8 cellular contexts compared by ENCODE assay signal in the genomic region with DNA sequence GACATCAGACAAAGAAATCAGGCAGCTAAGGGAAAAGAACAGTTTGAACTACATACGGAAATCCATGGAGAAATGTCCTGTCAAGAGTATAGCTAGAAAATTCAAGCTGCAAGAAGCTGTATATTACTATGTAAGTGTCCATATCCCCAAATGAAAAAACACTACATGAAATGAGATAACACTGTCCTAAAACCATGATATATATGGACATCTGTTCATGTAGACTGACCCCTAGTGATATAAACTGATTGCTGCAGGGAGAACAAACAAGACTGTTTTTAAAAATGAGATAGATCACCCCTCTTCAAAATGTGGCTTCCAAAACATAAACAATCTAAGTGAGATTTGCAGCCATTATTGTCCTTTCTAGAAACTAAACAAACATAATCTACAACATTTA.
DNase-seq lines count a peak whose midpoint lies in the region; ATAC-seq and TF ChIP-seq lines count a peak whose summit lies in the region.

No MANE protein-coding gene starts in this region.

- H3K4ac ChIP-seq in mesendoderm (ENCODE audit: low read depth, low read length) = no peak overlapping the region

- H3K4me3 ChIP-seq in DND-41 (ENCODE audit: low read depth in 1 of 2, low read length in 2 of 2) (no peak overlapping the region), WERI-Rb-1 (ENCODE audit: low read depth, low read length) (no peak overlapping the region), mesendoderm (ENCODE audit: low read length) (no peak overlapping the region)

- H2BK5ac ChIP-seq in mesendoderm (ENCODE audit: low read length) = no peak overlapping the region

- no peak for TF ChIP-seq EP300 in Ishikawa (IDR thresholded peaks at IDR 0.05; ENCODE audit: borderline replicate concordance)

- H3K23ac ChIP-seq in mesendoderm (ENCODE audit: low read length) = no peak overlapping the region

- H4K5ac ChIP-seq in mesendoderm (ENCODE audit: low read length) = no peak overlapping the region

- H3K4me1 ChIP-seq in DND-41 (ENCODE audit: insufficient read depth, low read length) (peaks cover 2% of the 10 kb centered on the region; the same call in 1 of the 2 replicates), mesendoderm (ENCODE audit: control insufficient read depth, low read depth, low read length) (no peaks in the 10 kb centered on the region)

- peak; percentile 55; the same call in 2 of the 3 replicates for ATAC-seq in DND-41 (ENCODE audit: insufficient read depth, low read depth)
- no peak for ATAC-seq in GM21737 (IDR thresholded peaks at IDR 0.05; ENCODE audit: unreplicated experiment)
- ATAC-seq in GM19035 (IDR thresholded peaks at IDR 0.05; ENCODE audit: unreplicated experiment) = no peak
- no peak for ATAC-seq in GM21717 (IDR thresholded peaks at IDR 0.05; ENCODE audit: unreplicated experiment)
- ATAC-seq in HG03139 (IDR thresholded peaks at IDR 0.05; ENCODE audit: unreplicated experiment) = no peak

- no CpG with 5 or more reads among the region's 1 CpG for WGBS in mesendoderm (ENCODE audit: extremely low coverage, insufficient coverage, low lambda C conversion rate)

- no peaks in the 10 kb centered on the region for H3K79me1 ChIP-seq in mesendoderm (ENCODE audit: low read length)

- no peak overlapping the region for H4K8ac ChIP-seq in mesendoderm (ENCODE audit: low read depth, low read length)

- H3K4me2 ChIP-seq in DND-41 (ENCODE audit: insufficient read depth, low read length) = no peak overlapping the region
- H3K4me2 ChIP-seq in mesendoderm (ENCODE audit: low read length) = no peak overlapping the region

- no peak overlapping the region for H2BK120ac ChIP-seq in mesendoderm (ENCODE audit: low read depth, low read length)

- DNase-seq in DND-41 = no peak
- no peak for DNase-seq in WERI-Rb-1
- peak; percentile 53 for DNase-seq in mesendoderm

- no peak overlapping the region for H2BK15ac ChIP-seq in mesendoderm (replicated peaks; ENCODE audit: low read depth)

- H3K27me3 ChIP-seq in DND-41 (ENCODE audit: insufficient read depth, low read length, poor library complexity) = no peaks in the 10 kb centered on the region
- no peaks in the 10 kb centered on the region for H3K27me3 ChIP-seq in WERI-Rb-1 (ENCODE audit: insufficient read depth, low read depth, severe bottlenecking)
- H3K27me3 ChIP-seq in mesendoderm (ENCODE audit: insufficient read depth, low read length, poor library complexity) = no peaks in the 10 kb centered on the region

- peak; percentile 72 for TF ChIP-seq CTCF in DND-41 (IDR thresholded peaks at IDR 0.05; ENCODE audit: borderline replicate concordance, extremely low read depth, low read length, poor library complexity, severe bottlenecking)
- TF ChIP-seq CTCF in WERI-Rb-1 (IDR thresholded peaks at IDR 0.05; ENCODE audit: low read depth, low read length) = peak; percentile 17; the same call in 1 of the 2 replicates

- H3K36me3 ChIP-seq in DND-41 (ENCODE audit: insufficient read depth, low read length) = no peaks in the 10 kb centered on the region
- no peaks in the 10 kb centered on the region for H3K36me3 ChIP-seq in WERI-Rb-1
- H3K36me3 ChIP-seq in mesendoderm (ENCODE audit: control insufficient read depth, insufficient read depth, low read length) = no peaks in the 10 kb centered on the region

- H3K79me2 ChIP-seq in DND-41 (ENCODE audit: insufficient read depth, low read length) = no peaks in the 10 kb centered on the region
- no peaks in the 10 kb centered on the region for H3K79me2 ChIP-seq in mesendoderm (ENCODE audit: control insufficient read depth, insufficient read depth, low read length)

- H3K9me3 ChIP-seq in DND-41 (ENCODE audit: insufficient read depth, low read length, severe bottlenecking) (no peaks in the 10 kb centered on the region), WERI-Rb-1 (ENCODE audit: severe bottlenecking) (no peaks in the 10 kb centered on the region)

- no peak overlapping the region for H3K18ac ChIP-seq in mesendoderm (ENCODE audit: low read length)

- no peak overlapping the region for H3K27ac ChIP-seq in DND-41 (ENCODE audit: low read length)
- no peak overlapping the region for H3K27ac ChIP-seq in WERI-Rb-1
- no peak overlapping the region for H3K27ac ChIP-seq in mesendoderm (ENCODE audit: low read depth, low read length)

- H3K9ac ChIP-seq in DND-41 (ENCODE audit: low read depth, low read length) = no peak overlapping the region
- no peak overlapping the region for H3K9ac ChIP-seq in mesendoderm (ENCODE audit: low read length)

- H2AFZ ChIP-seq in DND-41 (ENCODE audit: low read depth, low read length) = 0 out of 2 replicates have a peak overlapping the region, but pooled peaks have one; percentile 22

- H4K20me1 ChIP-seq in DND-41 (ENCODE audit: insufficient read depth, low read length) = no peaks in the 10 kb centered on the region

- no peak overlapping the region for H2AK5ac ChIP-seq in mesendoderm (ENCODE audit: low read length)

- peak; percentile 65 for TF ChIP-seq RAD21 in Ishikawa (IDR thresholded peaks at IDR 0.05; ENCODE audit: low read depth)

- no peak overlapping the region for H3K56ac ChIP-seq in mesendoderm (ENCODE audit: low read length)

TF ChIP-seq in Ishikawa, 13 proteins besides CTCF, POLR2A, EP300 and RAD21:
- TF ChIP-seq TEAD4 (IDR thresholded peaks at IDR 0.05) (no peak), YY1 (IDR thresholded peaks at IDR 0.05; ENCODE audit: low read depth) (no peak), EGR1 (IDR thresholded peaks at IDR 0.05) (no peak), TAF1 (IDR thresholded peaks at IDR 0.05; ENCODE audit: low read depth) (no peak), FOXM1 (IDR thresholded peaks at IDR 0.05; ENCODE audit: borderline replicate concordance, low read depth) (no peak), CEBPB (IDR thresholded peaks at IDR 0.05) (no peak), TCF12 (IDR thresholded peaks at IDR 0.05; ENCODE audit: low read depth) (no peak), ZBTB7A (IDR thresholded peaks at IDR 0.05; ENCODE audit: low read depth) (no peak)
- TF ChIP-seq, protein P1, sequence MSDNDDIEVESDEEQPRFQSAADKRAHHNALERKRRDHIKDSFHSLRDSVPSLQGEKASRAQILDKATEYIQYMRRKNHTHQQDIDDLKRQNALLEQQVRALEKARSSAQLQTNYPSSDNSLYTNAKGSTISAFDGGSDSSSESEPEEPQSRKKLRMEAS (IDR thresholded peaks at IDR 0.05) = no peak
- TF ChIP-seq, protein P2, sequence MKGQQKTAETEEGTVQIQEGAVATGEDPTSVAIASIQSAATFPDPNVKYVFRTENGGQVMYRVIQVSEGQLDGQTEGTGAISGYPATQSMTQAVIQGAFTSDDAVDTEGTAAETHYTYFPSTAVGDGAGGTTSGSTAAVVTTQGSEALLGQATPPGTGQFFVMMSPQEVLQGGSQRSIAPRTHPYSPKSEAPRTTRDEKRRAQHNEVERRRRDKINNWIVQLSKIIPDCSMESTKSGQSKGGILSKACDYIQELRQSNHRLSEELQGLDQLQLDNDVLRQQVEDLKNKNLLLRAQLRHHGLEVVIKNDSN (IDR thresholded peaks at IDR 0.05) = no peak
